In the genomic region with DNA sequence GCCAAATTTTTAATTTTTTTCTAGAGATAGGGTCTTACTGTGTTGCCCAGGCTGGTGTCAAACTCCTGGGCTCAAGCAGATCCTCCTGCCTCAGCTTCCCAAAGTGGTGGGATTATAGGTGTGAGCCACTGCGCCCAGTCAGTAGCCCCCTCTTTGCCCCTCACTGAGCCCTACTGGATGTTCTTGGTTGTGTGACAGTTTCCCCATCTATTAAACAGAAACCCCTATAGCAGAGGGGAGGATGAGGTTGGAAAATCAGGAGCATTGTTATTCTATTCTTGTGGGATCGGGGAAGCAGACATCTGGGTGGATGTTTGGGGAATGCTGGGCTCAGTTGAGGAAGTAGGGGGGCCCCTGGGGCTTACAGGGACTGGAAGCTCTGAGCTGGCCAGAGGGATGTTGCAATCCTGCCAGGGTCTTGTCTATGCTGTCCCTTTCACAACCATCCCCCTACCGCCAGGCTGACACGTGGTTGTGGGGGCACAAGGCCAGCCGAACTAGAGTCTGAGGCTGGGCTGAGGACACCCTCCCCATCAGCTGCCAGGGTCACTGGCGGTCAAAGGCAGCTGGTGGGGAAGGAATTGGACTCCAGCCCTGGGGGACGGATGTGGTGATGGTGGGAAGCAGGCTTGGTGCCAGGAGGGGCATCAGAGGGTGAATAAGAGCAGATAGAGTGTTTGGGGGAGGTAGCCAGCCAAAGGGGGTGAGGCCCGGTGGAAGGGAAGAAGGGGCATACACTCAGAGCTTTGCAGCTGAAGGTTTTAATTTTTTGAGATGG, we compare ENCODE assay signal across 9 cellular contexts. TPM values are rescaled to one million over a fixed set of nuclear protein-coding genes. Genes with fewer than 3 reads are reported as not detected.
DNase-seq lines count a peak whose midpoint lies in the region; ATAC-seq, FAIRE-seq and TF ChIP-seq lines count a peak whose summit lies in the region.
"Had no signal": no experiment of that assay in that cellular context is flagged by ENCODE, and none has a peak within 500 bp of the region (broad histone marks: within the 10 kb centered on the region; RNA-seq: fewer than 3 reads in every experiment).

No MANE protein-coding gene starts in this region.

- peak overlapping the region; percentile 41 to 80; a peak in 3 of 4 replicates for H4K8ac ChIP-seq in IMR-90 (ENCODE audit: low read depth in 2 of 2, low read length in 2 of 2)

- H3K9ac ChIP-seq in IMR-90 (ENCODE audit: low read depth, low read length) = peak overlapping the region; percentile 32

- intact Hi-C loops in IMR-90 (cut with micrococcal nuclease) = no loop called here
- intact Hi-C loops in psoas muscle (cut with DNase I) = no loop called here

- H2AFZ ChIP-seq in IMR-90 (replicated peaks; ENCODE audit: low read length, poor library complexity) = peak overlapping the region; percentile 75

- H3K27ac Mint-ChIP-seq in immature natural killer cell = peak overlapping the region in 1 of 6 donors; percentile 5

- peak overlapping the region; percentile 92 for H4K5ac ChIP-seq in IMR-90 (ENCODE audit: low read depth, low read length)

- peak overlapping the region; percentile 61 for H2BK5ac ChIP-seq in IMR-90 (ENCODE audit: low read depth, low read length, poor library complexity, severe bottlenecking)

- WGBS in IMR-90 (ENCODE audit: extremely low coverage in 2 of 2, insufficient read length in 1 of 2), 2 experiments = no CpG with 5 or more reads among the region's 8 CpGs
- WGBS in psoas muscle, 3 donors = 10 to 25% (median 15%) methylated on average over 8 of the region's 8 CpGs

- TF ChIP-seq CTCF in IMR-90 (conservative IDR thresholded peaks at IDR 0.05; ENCODE audit: low read depth, low read length) = no peak
- no peak for TF ChIP-seq CTCF in fibroblast of pulmonary artery (IDR thresholded peaks at IDR 0.05; ENCODE audit: low read length, missing control alignments)
- TF ChIP-seq CTCF in psoas muscle (IDR thresholded peaks at IDR 0.05) = no peak

- no peak overlapping the region for H3K56ac ChIP-seq in IMR-90 (ENCODE audit: extremely low read depth, insufficient read depth, low read length)

- H4K20me1 ChIP-seq in IMR-90 (ENCODE audit: insufficient read depth, low read length) = no peaks in the 10 kb centered on the region

- no peak for TF ChIP-seq POLR2A in IMR-90 (IDR thresholded peaks at IDR 0.05; ENCODE audit: low read depth, low read length)

- H2BK20ac ChIP-seq in IMR-90 (ENCODE audit: low read depth, low read length) = peak overlapping the region; percentile 69

- H2BK120ac ChIP-seq in IMR-90 (ENCODE audit: low read depth, low read length) = peak overlapping the region; percentile 78

- H3K27me3 Mint-ChIP-seq in immature natural killer cell (ENCODE audit: low read depth in 3 of 3) = peaks cover 0 to 11% (median 3%) of the 10 kb centered on the region in 3 donors

- H3K14ac ChIP-seq in IMR-90 (replicated peaks; ENCODE audit: low read depth, low read length) = peak overlapping the region; percentile 76

- H4K91ac ChIP-seq in IMR-90 (ENCODE audit: insufficient read depth, low read depth, low read length) = peak overlapping the region; percentile 48; the same call in 1 of the 2 replicates

- peak overlapping the region; percentile 72; the same call in 1 of the 2 replicates for H3K4ac ChIP-seq in IMR-90 (ENCODE audit: low read depth, low read length)

- H3K23ac ChIP-seq in IMR-90 (ENCODE audit: low read depth, low read length) = peak overlapping the region; percentile 75; the same call in 1 of the 2 replicates

- no peak overlapping the region for H2AK9ac ChIP-seq in IMR-90 (replicated peaks; ENCODE audit: low read depth, low read length, poor library complexity)

- H3K36me3 Mint-ChIP-seq in immature natural killer cell = no peaks in the 10 kb centered on the region

- H3K4me3 ChIP-seq in IMR-90 (ENCODE audit: insufficient read depth, low read depth, low read length) (no peak overlapping the region), fibroblast of pulmonary artery (replicated peaks; ENCODE audit: low read depth, low read length) (no peak overlapping the region), psoas muscle (no peak overlapping the region)
- H3K4me3 ChIP-seq: SK-N-MC had no signal

- no TSS peak for BruUV-seq in IMR-90 (replicated peaks; lab: Mats Ljungman, UMichigan)

- POLR2A ChIA-PET in IMR-90 (lab: Charles Lee; ENCODE audit: unreplicated experiment) = no interaction called here

- peak overlapping the region; percentile 71; the same call in 1 of the 2 replicates for H3K27ac ChIP-seq in IMR-90 (ENCODE audit: insufficient read depth, low read length)
- no peak overlapping the region for H3K27ac ChIP-seq in psoas muscle
- H3K27ac ChIP-seq: SK-N-MC had no signal

- no peak overlapping the region; the same call in 2 of the 3 replicates for H2BK15ac ChIP-seq in IMR-90 (ENCODE audit: low read depth, low read length)

- no peaks in the 10 kb centered on the region for H3K9me1 ChIP-seq in IMR-90 (ENCODE audit: insufficient read depth, low read length)

- CTCF ChIA-PET in IMR-90 (lab: Yijun Ruan, JAX) = interaction anchor here (0.9 to 1.1 kb wide), 2 partner anchors 13 to 36 kb away, joined by 3 to 4 read pairs; no protein-coding TSS in a partner anchor

- H3K9me3 ChIP-seq in IMR-90 (ENCODE audit: control insufficient read depth, insufficient read depth, low read length) (no peaks in the 10 kb centered on the region), psoas muscle (no peaks in the 10 kb centered on the region)

- H3K4me1 ChIP-seq in IMR-90 (ENCODE audit: control insufficient read depth, insufficient read depth, low read length) (peaks cover 23% of the 10 kb centered on the region), psoas muscle (no peaks in the 10 kb centered on the region)

- H3K4me2 ChIP-seq in IMR-90 (ENCODE audit: low read depth, low read length) = peak overlapping the region; percentile 53

- no peak overlapping the region for H3K4me3 Mint-ChIP-seq in immature natural killer cell

- H2AK5ac ChIP-seq in IMR-90 (ENCODE audit: low read depth, low read length) = no peak overlapping the region; the same call in 1 of the 2 replicates

- H3K36me3 ChIP-seq in IMR-90 (ENCODE audit: control insufficient read depth, insufficient read depth, low read length) = no peaks in the 10 kb centered on the region
- no peaks in the 10 kb centered on the region for H3K36me3 ChIP-seq in psoas muscle (ENCODE audit: insufficient read depth in 1 of 2, low read depth in 1 of 2)

- H3K9me3 Mint-ChIP-seq in immature natural killer cell = no peaks in the 10 kb centered on the region

- ATAC-seq in IMR-90 (ENCODE audit: low read depth) (peak; percentile 65), psoas muscle (peak; percentile 51 to 66 (median 58)), HG02678 (IDR thresholded peaks at IDR 0.05; ENCODE audit: unreplicated experiment) (no peak)

- dilution Hi-C loops in IMR-90 (cut with HindIII; ENCODE audit: low sequenced_read_pairs, unreplicated experiment) = no loop called here

- in situ Hi-C loops in IMR-90 (cut with MboI; ENCODE audit: low sequenced_read_pairs) = no loop called here

- FAIRE-seq in GM19239 (lab: Jason Lieb, UNC) = no peak
- FAIRE-seq: colon, GM12892 had no signal

- no peak for TF ChIP-seq RAD21 in IMR-90 (IDR thresholded peaks at IDR 0.05; ENCODE audit: low read length)

- H3K4me1 Mint-ChIP-seq in immature natural killer cell = peaks cover 0 to 6% of the 10 kb centered on the region in 2 donors

- H3K27me3 ChIP-seq in IMR-90 (ENCODE audit: control insufficient read depth, insufficient read depth, low read length) (peaks cover 2% of the 10 kb centered on the region), psoas muscle (ENCODE audit: insufficient read depth in 3 of 3, low read length in 2 of 3) (peaks cover 0 to 11% (median 2%) of the 10 kb centered on the region in 3 donors)

- peak overlapping the region; percentile 82 for H3K18ac ChIP-seq in IMR-90 (ENCODE audit: low read depth, low read length)

- peak; percentile 49 for DNase-seq in IMR-90
- DNase-seq in fibroblast of pulmonary artery (ENCODE audit: low read depth) = peak; percentile 88
- peak; percentile 84 to 94 for DNase-seq in psoas muscle
- no peak for DNase-seq in immature natural killer cell
- no peak for DNase-seq in GM19239 (ENCODE audit: insufficient read length, low spot score)

- no peaks in the 10 kb centered on the region for H3K79me1 ChIP-seq in IMR-90 (ENCODE audit: low read depth in 1 of 2, low read length in 2 of 2)

RNA-seq across cellular contexts. Expression of a gene that starts 10.9 kb away (rescaled TPM):
- total RNA-seq in IMR-90 (2012; rRNA removed) = not detected in 2 replicates
- 1.1 and 1.4 TPM in 2 replicates for polyA plus RNA-seq in IMR-90 (2012; rRNA removed)
- polyA plus RNA-seq in IMR-90 (2012; cell fraction: cytosol; rRNA removed) = 1.8 and 2.4 TPM in 2 replicates
- polyA plus RNA-seq in IMR-90 (2012; cell fraction: nucleus; rRNA removed; ENCODE audit: low replicate concordance) = 0.34 TPM in 1 of 2 replicates, not detected in the other
- 10 to 100 TPM in 1 of 4 donors, 1 to 10 TPM in 3; 5.7 to 16.8 (median 8.3) TPM for total RNA-seq in psoas muscle
- polyA plus RNA-seq in psoas muscle = 10 to 100 TPM in 1 of 3 donors, 1 to 10 TPM in 2; 1.6 to 14.4 (median 4.7) TPM
- polyA plus RNA-seq in immature natural killer cell = under 1 TPM in 1 of 3 donors, not detected in 2; 0.47 TPM

RNA-seq across cellular contexts. Expression of a gene that starts 16.7 kb away (rescaled TPM):
- total RNA-seq in IMR-90 (2012; rRNA removed) (not detected in 2 replicates), psoas muscle (not detected)
- polyA plus RNA-seq in IMR-90 (2012; rRNA removed) (not detected in 2 replicates), psoas muscle (not detected), immature natural killer cell (not detected)
- polyA plus RNA-seq in IMR-90 (2012; cell fraction: cytosol; rRNA removed) = not detected in 2 replicates
- not detected in 2 replicates for polyA plus RNA-seq in IMR-90 (2012; cell fraction: nucleus; rRNA removed; ENCODE audit: low replicate concordance)

RNA-seq across cellular contexts. Expression of a gene that starts 19.7 kb away (rescaled TPM):
- total RNA-seq in IMR-90 (2012; rRNA removed) (0.18 TPM in 1 of 2 replicates, not detected in the other), psoas muscle (10 to 100 TPM in 3 of 4 donors, 1 to 10 TPM in 1; 7.1 to 19.0 (median 11.9) TPM)
- polyA plus RNA-seq in IMR-90 (2012; rRNA removed) (2.0 and 2.5 TPM in 2 replicates), psoas muscle (10 to 100 TPM in 1 of 3 donors, 1 to 10 TPM in 2; 4.9 to 17.8 (median 6.8) TPM), immature natural killer cell (not detected)
- polyA plus RNA-seq in IMR-90 (2012; cell fraction: cytosol; rRNA removed) = 5.1 and 12.1 TPM in 2 replicates
- polyA plus RNA-seq in IMR-90 (2012; cell fraction: nucleus; rRNA removed; ENCODE audit: low replicate concordance) = 6.2 and 7.9 TPM in 2 replicates

RNA-seq across cellular contexts. Expression of a gene that starts 20.5 kb away (rescaled TPM):
- total RNA-seq in IMR-90 (2012; rRNA removed) (not detected in 2 replicates), psoas muscle (under 1 TPM in 1 of 4 donors, not detected in 3; 0.98 TPM)
- polyA plus RNA-seq in IMR-90 (2012; rRNA removed) (not detected in 2 replicates), psoas muscle (not detected), immature natural killer cell (1 to 10 TPM in 1 of 3 donors, not detected in 2; 1.4 TPM)
- polyA plus RNA-seq in IMR-90 (2012; cell fraction: cytosol; rRNA removed) = not detected in 2 replicates
- polyA plus RNA-seq in IMR-90 (2012; cell fraction: nucleus; rRNA removed; ENCODE audit: low replicate concordance) = not detected in 2 replicates

RNA-seq across cellular contexts. Expression of a gene that starts 29.9 kb away (rescaled TPM):
- total RNA-seq in IMR-90 (2012; rRNA removed) (23.8 and 27.8 TPM in 2 replicates), psoas muscle (10 to 100 TPM; 78.4 to 98.7 (median 84.8) TPM)
- polyA plus RNA-seq in IMR-90 (2012; rRNA removed) (88.8 and 93.2 TPM in 2 replicates), psoas muscle (100 to 1,000 TPM in 1 of 3 donors, 10 to 100 TPM in 2; 77.7 to 129 (median 98.3) TPM), immature natural killer cell (10 to 100 TPM; 20.8 to 33.1 (median 21.2) TPM)
- 39.8 and 96.7 TPM in 2 replicates for polyA plus RNA-seq in IMR-90 (2012; cell fraction: cytosol; rRNA removed)
- polyA plus RNA-seq in IMR-90 (2012; cell fraction: nucleus; rRNA removed; ENCODE audit: low replicate concordance) = 148 and 302 TPM in 2 replicates

Comparison
In these comparisons a context has a peak if more than half of its experiments do, and no peak if none do; other contexts are left out.
1. DNase-seq: peak in IMR-90 (single experiment), fibroblast of pulmonary artery (single experiment) and psoas muscle (2 of 2); none in immature natural killer cell (0 of 3) and GM19239 (single experiment).